In genomic region chr18:62596145-62597005, GRCh38 we compare ENCODE assay signal across 10 cellular contexts.
DNase-seq lines count a peak whose midpoint lies in the region; ATAC-seq and TF ChIP-seq lines count a peak whose summit lies in the region.
"Had no signal": no experiment of that assay in that cellular context is flagged by ENCODE, and none has a peak within 500 bp of the region (broad histone marks: within the 10 kb centered on the region; RNA-seq: fewer than 3 reads in every experiment).

No MANE protein-coding gene starts in this region.

- POLR2A ChIA-PET in activated CD4-positive, alpha-beta T cell treated with anti-CD3 and anti-CD28 coated beads for 36 hours (lab: Charles Lee), result interaction anchor here (0.6 kb wide), 1 partner anchor 171 kb away, joined by 3 read pairs; no protein-coding TSS in a partner anchor

- intact Hi-C loops in activated CD4-positive, alpha-beta T cell treated with anti-CD3 and anti-CD28 coated beads for 36 hours (cut with DNase I, micrococcal nuclease), result no loop called here

- H3K9me3 ChIP-seq in suprapubic skin, result no peaks in the 10 kb centered on the region
- H3K9me3 ChIP-seq: Caco-2 had no signal

- TF ChIP-seq POLR2A in suprapubic skin (IDR thresholded peaks at IDR 0.05), result no peak

- no peaks in the 10 kb centered on the region for H3K36me3 Mint-ChIP-seq in activated CD4-positive, alpha-beta T cell treated with anti-CD3 and anti-CD28 coated beads for 36 hours (ENCODE audit: low read depth)

- H3K9me3 Mint-ChIP-seq in activated CD4-positive, alpha-beta T cell treated with anti-CD3 and anti-CD28 coated beads for 36 hours (ENCODE audit: low read depth), result peaks cover 3% of the 10 kb centered on the region
- H3K9me3 Mint-ChIP-seq: central memory CD8-positive, alpha-beta T cell had no signal

- TF ChIP-seq CTCF in cardiac fibroblast (IDR thresholded peaks at IDR 0.05; ENCODE audit: low read depth, low read length) (no peak), suprapubic skin (IDR thresholded peaks at IDR 0.05) (no peak)

- TF ChIP-seq EP300 in suprapubic skin (IDR thresholded peaks at IDR 0.05), result no peak

- H3K4me3 ChIP-seq in cardiac fibroblast (replicated peaks in 1 of 2; ENCODE audit: low read depth in 2 of 2, low read length in 2 of 2), result peak overlapping the region; percentile 14 to 38
- peak overlapping the region; percentile 45 for H3K4me3 ChIP-seq in suprapubic skin

- H3K27me3 ChIP-seq in suprapubic skin, result peaks cover 33% of the 10 kb centered on the region

- peak overlapping the region; percentile 26 for H3K4me3 Mint-ChIP-seq in activated CD4-positive, alpha-beta T cell treated with anti-CD3 and anti-CD28 coated beads for 36 hours
- H3K4me3 Mint-ChIP-seq: central memory CD8-positive, alpha-beta T cell had no signal

- 9% methylated on average over 25 of the region's 90 CpGs for WGBS in suprapubic skin

- peaks cover 45% of the 10 kb centered on the region for H3K27me3 Mint-ChIP-seq in activated CD4-positive, alpha-beta T cell treated with anti-CD3 and anti-CD28 coated beads for 36 hours

- no peak overlapping the region for H3K27ac ChIP-seq in suprapubic skin

- DNase-seq in activated CD4-positive, alpha-beta T cell treated with anti-CD3 and anti-CD28 coated beads for 36 hours, result no peak
- no peak for DNase-seq in activated CD4-positive, alpha-beta T cell treated with anti-CD3 and anti-CD28 coated beads for 4 hours
- DNase-seq in cardiac fibroblast (ENCODE audit: low read depth in 2 of 2), result peak in 1 of 2 donors; percentile 24
- peak; percentile 15 for DNase-seq in kidney tubule cell (ENCODE audit: low spot score)
- no peak for DNase-seq in suprapubic skin (ENCODE audit: low spot score in 2 of 2)
- DNase-seq in KBM-7, result no peak
- DNase-seq in RKO (ENCODE audit: low spot score), result no peak
- DNase-seq: Caco-2 had no signal

- H3K4me1 ChIP-seq in suprapubic skin, result peaks cover 10% of the 10 kb centered on the region
- H3K4me1 ChIP-seq: Caco-2 had no signal

- H3K4me1 Mint-ChIP-seq in activated CD4-positive, alpha-beta T cell treated with anti-CD3 and anti-CD28 coated beads for 36 hours, result peaks cover 6% of the 10 kb centered on the region
- H3K4me1 Mint-ChIP-seq: central memory CD8-positive, alpha-beta T cell had no signal

- no peak overlapping the region for H3K27ac Mint-ChIP-seq in activated CD4-positive, alpha-beta T cell treated with anti-CD3 and anti-CD28 coated beads for 36 hours

- in situ Hi-C loops in KBM-7 (cut with MboI; ENCODE audit: low pct_unique_long_range_greater_than_20kb, low sequenced_read_pairs), result loop anchor here (25.0 kb wide), 1 partner anchor 741 kb away; no protein-coding TSS in a partner anchor

- CTCF ChIA-PET in activated CD4-positive, alpha-beta T cell treated with anti-CD3 and anti-CD28 coated beads for 36 hours (lab: Charles Lee), result interaction anchor here (0.5 to 1.3 kb wide), 2 partner anchors 75 to 386 kb away, joined by 3 to 5 read pairs; no protein-coding TSS in a partner anchor

- peak; percentile 44 for ATAC-seq in activated CD4-positive, alpha-beta T cell treated with anti-CD3 and anti-CD28 coated beads for 36 hours
- ATAC-seq in HG02981 (IDR thresholded peaks at IDR 0.05; ENCODE audit: unreplicated experiment), result no peak

- no peaks in the 10 kb centered on the region for H3K36me3 ChIP-seq in suprapubic skin
